Comparison of ENCODE assay signal across 1 cellular context in the genomic region with DNA sequence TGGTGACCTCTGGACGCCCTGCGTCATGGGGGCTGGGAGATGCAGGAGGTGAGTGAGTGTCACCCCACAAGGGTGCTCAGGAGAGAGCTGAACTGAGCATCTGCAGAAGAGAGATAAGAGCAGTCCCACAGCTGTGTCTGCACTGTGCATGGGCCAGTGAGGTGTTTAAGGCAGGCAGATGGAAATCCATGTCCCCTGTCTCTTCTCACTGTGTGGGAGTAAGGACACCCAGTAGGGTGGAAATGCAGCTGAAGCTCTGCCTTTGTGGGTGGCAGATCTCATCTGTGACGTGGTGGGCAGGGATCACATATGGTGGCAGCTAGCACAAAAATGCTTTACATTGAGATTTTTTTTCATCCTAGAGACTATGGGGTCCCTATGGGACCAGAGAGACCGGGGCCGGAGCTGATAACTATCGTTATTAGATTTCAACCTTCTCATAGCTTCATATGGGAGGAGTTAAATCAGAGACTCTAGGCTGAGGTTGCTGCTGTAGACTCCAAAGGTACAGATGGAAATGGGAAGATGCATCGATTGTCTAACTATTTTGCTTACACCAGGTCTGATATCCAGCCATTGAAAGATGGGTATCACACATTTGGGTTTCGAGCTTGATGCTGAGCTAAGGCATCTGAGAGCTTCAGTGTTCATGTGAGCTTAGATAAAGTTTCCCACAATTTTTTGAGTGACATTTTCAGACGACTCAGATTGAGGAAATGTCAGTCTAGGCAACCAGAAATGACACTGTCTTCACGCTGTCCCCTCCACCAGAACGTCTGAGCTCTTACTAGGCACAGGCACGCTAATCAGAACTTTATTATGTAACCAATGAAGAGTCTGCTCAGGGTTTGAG.
TF ChIP-seq lines count a peak whose summit lies in the region.

No MANE protein-coding gene starts in this region.

TF ChIP-seq in K562, 482 proteins besides CTCF, POLR2A, EP300 and RAD21 (continued from another document and continues in another):
- TF ChIP-seq, protein P1, sequence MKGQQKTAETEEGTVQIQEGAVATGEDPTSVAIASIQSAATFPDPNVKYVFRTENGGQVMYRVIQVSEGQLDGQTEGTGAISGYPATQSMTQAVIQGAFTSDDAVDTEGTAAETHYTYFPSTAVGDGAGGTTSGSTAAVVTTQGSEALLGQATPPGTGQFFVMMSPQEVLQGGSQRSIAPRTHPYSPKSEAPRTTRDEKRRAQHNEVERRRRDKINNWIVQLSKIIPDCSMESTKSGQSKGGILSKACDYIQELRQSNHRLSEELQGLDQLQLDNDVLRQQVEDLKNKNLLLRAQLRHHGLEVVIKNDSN (CRISPR knock-in tag; IDR thresholded peaks at IDR 0.05) = no peak
- no peak for TF ChIP-seq ZFP1 (CRISPR knock-in tag; IDR thresholded peaks at IDR 0.05)
- no peak for TF ChIP-seq TAF7 (tag; IDR thresholded peaks at IDR 0.05)
- no peak for TF ChIP-seq KAT7 (CRISPR knock-in tag; IDR thresholded peaks at IDR 0.05; ENCODE audit: borderline replicate concordance)
- TF ChIP-seq E2F3 (CRISPR knock-in tag; IDR thresholded peaks at IDR 0.05) = no peak
- no peak for TF ChIP-seq ZFP30 (CRISPR knock-in tag; IDR thresholded peaks at IDR 0.05; ENCODE audit: borderline replicate concordance)
- TF ChIP-seq, protein P2, sequence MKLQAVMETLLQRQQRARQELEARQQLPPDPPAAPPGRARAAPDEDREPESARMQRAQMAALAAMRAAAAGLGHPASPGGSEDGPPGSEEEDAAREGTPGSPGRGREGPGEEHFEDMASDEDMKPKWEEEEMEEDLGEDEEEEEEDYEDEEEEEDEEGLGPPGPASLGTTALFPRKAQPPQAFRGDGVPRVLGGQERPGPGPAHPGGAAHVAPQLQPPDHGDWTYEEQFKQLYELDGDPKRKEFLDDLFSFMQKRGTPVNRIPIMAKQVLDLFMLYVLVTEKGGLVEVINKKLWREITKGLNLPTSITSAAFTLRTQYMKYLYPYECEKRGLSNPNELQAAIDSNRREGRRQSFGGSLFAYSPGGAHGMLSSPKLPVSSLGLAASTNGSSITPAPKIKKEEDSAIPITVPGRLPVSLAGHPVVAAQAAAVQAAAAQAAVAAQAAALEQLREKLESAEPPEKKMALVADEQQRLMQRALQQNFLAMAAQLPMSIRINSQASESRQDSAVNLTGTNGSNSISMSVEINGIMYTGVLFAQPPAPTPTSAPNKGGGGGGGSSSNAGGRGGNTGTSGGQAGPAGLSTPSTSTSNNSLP (IDR thresholded peaks at IDR 0.05; ENCODE audit: borderline replicate concordance, low read depth, low read length) = no peak
- no peak for TF ChIP-seq ZFX (CRISPR knock-in tag; IDR thresholded peaks at IDR 0.05)
- TF ChIP-seq BRF1 (IDR thresholded peaks at IDR 0.05; ENCODE audit: borderline replicate concordance, extremely low read depth, insufficient read length) = no peak
- no peak for TF ChIP-seq SIN3A (IDR thresholded peaks at IDR 0.05; ENCODE audit: borderline replicate concordance in 2 of 2, control insufficient read depth in 1 of 2, low read depth in 2 of 2, low read length in 2 of 2)
- TF ChIP-seq, protein P3, sequence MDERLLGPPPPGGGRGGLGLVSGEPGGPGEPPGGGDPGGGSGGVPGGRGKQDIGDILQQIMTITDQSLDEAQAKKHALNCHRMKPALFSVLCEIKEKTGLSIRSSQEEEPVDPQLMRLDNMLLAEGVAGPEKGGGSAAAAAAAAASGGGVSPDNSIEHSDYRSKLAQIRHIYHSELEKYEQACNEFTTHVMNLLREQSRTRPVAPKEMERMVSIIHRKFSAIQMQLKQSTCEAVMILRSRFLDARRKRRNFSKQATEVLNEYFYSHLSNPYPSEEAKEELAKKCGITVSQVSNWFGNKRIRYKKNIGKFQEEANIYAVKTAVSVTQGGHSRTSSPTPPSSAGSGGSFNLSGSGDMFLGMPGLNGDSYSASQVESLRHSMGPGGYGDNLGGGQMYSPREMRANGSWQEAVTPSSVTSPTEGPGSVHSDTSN (CRISPR knock-in tag; IDR thresholded peaks at IDR 0.05; ENCODE audit: low read depth) = no peak
- TF ChIP-seq, protein P3 (tag; conservative IDR thresholded peaks at IDR 0.05; ENCODE audit: low read depth) = peak; percentile 74
- TF ChIP-seq PURB (CRISPR knock-in tag; IDR thresholded peaks at IDR 0.05; ENCODE audit: low read depth) = no peak
- TF ChIP-seq MEF2A (IDR thresholded peaks at IDR 0.05; ENCODE audit: control insufficient read depth, low read depth, low read length) = 0 out of 2 replicates have a peak, but pooled peaks have one; percentile 29
- no peak for TF ChIP-seq ZZZ3 (IDR thresholded peaks at IDR 0.05)
- no peak for TF ChIP-seq ZFPM2 (CRISPR knock-in tag; IDR thresholded peaks at IDR 0.05)
- no peak for TF ChIP-seq ZNF778 (CRISPR knock-in tag; IDR thresholded peaks at IDR 0.05)
- peak; percentile 100 for TF ChIP-seq CTBP1 (IDR thresholded peaks at IDR 0.05; ENCODE audit: borderline replicate concordance)
- TF ChIP-seq RFX7 (CRISPR knock-in tag; IDR thresholded peaks at IDR 0.05) = no peak
- TF ChIP-seq HNRNPH1 (optimal IDR thresholded peaks at IDR 0.05; ENCODE audit: low read depth, low read length) = no peak
- TF ChIP-seq FOS (IDR thresholded peaks at IDR 0.05; ENCODE audit: extremely low read depth, insufficient read length) = no peak
- TF ChIP-seq MTF1 (CRISPR knock-in tag; IDR thresholded peaks at IDR 0.05; ENCODE audit: borderline replicate concordance) = no peak
- TF ChIP-seq MEF2D (tag; conservative IDR thresholded peaks at IDR 0.05; ENCODE audit: low read depth) = peak; percentile 74
- TF ChIP-seq ZBTB7A (IDR thresholded peaks at IDR 0.05; ENCODE audit: borderline replicate concordance, control insufficient read depth, low read depth, low read length) = peak; percentile 20; the same call in 1 of the 2 replicates
- TF ChIP-seq TEAD2 (tag; IDR thresholded peaks at IDR 0.05) = no peak
- TF ChIP-seq GATAD2B (IDR thresholded peaks at IDR 0.05; ENCODE audit: borderline replicate concordance) = peak; percentile 94
- TF ChIP-seq, protein P4, sequence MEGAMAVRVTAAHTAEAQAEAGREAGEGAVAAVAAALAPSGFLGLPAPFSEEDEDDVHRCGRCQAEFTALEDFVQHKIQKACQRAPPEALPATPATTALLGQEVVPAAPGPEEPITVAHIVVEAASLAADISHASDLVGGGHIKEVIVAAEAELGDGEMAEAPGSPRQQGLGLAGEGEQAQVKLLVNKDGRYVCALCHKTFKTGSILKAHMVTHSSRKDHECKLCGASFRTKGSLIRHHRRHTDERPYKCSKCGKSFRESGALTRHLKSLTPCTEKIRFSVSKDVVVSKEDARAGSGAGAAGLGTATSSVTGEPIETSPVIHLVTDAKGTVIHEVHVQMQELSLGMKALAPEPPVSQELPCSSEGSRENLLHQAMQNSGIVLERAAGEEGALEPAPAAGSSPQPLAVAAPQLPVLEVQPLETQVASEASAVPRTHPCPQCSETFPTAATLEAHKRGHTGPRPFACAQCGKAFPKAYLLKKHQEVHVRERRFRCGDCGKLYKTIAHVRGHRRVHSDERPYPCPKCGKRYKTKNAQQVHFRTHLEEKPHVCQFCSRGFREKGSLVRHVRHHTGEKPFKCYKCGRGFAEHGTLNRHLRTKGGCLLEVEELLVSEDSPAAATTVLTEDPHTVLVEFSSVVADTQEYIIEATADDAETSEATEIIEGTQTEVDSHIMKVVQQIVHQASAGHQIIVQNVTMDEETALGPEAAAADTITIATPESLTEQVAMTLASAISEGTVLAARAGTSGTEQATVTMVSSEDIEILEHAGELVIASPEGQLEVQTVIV (CRISPR knock-in tag; IDR thresholded peaks at IDR 0.05; ENCODE audit: borderline replicate concordance) = no peak
- peak; percentile 99 for TF ChIP-seq TAL1 (IDR thresholded peaks at IDR 0.05)
- TF ChIP-seq ZNF174 (CRISPR knock-in tag; IDR thresholded peaks at IDR 0.05) = no peak
- TF ChIP-seq KLF13 (tag; IDR thresholded peaks at IDR 0.05; ENCODE audit: borderline replicate concordance, low read depth) = no peak; the same call in 1 of the 2 replicates
- TF ChIP-seq, protein P5, sequence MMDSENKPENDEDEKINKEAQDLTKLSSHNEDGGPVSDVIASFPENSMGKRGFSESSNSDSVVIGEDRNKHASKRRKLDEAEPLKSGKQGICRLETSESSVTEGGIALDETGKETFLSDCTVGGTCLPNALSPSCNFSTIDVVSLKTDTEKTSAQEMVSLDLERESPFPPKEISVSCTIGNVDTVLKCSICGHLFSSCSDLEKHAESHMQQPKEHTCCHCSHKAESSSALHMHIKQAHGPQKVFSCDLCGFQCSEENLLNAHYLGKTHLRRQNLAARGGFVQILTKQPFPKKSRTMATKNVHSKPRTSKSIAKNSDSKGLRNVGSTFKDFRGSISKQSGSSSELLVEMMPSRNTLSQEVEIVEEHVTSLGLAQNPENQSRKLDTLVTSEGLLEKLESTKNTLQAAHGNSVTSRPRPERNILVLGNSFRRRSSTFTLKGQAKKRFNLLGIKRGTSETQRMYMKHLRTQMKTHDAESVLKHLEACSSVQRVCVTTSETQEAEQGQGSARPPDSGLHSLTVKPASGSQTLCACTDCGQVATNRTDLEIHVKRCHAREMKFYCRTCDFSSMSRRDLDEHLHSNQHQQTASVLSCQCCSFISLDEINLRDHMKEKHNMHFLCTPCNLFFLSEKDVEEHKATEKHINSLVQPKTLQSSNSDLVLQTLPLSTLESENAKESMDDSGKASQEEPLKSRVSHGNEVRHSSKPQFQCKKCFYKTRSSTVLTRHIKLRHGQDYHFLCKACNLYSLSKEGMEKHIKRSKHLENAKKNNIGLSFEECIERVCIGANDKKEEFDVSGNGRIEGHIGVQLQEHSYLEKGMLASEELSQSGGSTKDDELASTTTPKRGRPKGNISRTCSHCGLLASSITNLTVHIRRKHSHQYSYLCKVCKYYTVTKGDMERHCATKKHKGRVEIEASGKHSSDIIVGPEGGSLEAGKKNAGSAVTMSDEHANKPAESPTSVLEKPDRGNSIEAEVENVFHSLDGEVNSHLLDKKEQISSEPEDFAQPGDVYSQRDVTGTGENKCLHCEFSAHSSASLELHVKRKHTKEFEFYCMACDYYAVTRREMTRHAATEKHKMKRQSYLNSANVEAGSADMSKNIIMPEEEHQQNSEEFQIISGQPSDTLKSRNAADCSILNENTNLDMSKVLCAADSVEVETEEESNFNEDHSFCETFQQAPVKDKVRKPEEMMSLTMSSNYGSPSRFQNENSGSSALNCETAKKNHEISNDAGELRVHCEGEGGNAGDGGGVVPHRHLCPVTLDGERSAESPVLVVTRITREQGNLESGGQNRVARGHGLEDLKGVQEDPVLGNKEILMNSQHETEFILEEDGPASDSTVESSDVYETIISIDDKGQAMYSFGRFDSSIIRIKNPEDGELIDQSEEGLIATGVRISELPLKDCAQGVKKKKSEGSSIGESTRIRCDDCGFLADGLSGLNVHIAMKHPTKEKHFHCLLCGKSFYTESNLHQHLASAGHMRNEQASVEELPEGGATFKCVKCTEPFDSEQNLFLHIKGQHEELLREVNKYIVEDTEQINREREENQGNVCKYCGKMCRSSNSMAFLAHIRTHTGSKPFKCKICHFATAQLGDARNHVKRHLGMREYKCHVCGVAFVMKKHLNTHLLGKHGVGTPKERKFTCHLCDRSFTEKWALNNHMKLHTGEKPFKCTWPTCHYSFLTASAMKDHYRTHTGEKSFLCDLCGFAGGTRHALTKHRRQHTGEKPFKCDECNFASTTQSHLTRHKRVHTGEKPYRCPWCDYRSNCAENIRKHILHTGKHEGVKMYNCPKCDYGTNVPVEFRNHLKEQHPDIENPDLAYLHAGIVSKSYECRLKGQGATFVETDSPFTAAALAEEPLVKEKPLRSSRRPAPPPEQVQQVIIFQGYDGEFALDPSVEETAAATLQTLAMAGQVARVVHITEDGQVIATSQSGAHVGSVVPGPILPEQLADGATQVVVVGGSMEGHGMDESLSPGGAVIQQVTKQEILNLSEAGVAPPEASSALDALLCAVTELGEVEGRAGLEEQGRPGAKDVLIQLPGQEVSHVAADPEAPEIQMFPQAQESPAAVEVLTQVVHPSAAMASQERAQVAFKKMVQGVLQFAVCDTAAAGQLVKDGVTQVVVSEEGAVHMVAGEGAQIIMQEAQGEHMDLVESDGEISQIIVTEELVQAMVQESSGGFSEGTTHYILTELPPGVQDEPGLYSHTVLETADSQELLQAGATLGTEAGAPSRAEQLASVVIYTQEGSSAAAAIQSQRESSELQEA (IDR thresholded peaks at IDR 0.05; ENCODE audit: low read depth) = no peak
- no peak; a peak in 1 of 4 replicates for TF ChIP-seq SIX5 (IDR thresholded peaks at IDR 0.05; ENCODE audit: borderline replicate concordance in 1 of 2, insufficient read depth in 1 of 2, low read depth in 1 of 2, low read length in 2 of 2)
- 0 out of 2 replicates have a peak, but pooled peaks have one; percentile 27 for TF ChIP-seq MAFG (tag; conservative IDR thresholded peaks at IDR 0.05)
- peak; percentile 89 for TF ChIP-seq MBD2 (IDR thresholded peaks at IDR 0.05; ENCODE audit: borderline replicate concordance, low read depth)
- TF ChIP-seq ILF3 (IDR thresholded peaks at IDR 0.05; ENCODE audit: borderline replicate concordance) = peak; percentile 60; the same call in 1 of the 2 replicates
- TF ChIP-seq, protein P6, sequence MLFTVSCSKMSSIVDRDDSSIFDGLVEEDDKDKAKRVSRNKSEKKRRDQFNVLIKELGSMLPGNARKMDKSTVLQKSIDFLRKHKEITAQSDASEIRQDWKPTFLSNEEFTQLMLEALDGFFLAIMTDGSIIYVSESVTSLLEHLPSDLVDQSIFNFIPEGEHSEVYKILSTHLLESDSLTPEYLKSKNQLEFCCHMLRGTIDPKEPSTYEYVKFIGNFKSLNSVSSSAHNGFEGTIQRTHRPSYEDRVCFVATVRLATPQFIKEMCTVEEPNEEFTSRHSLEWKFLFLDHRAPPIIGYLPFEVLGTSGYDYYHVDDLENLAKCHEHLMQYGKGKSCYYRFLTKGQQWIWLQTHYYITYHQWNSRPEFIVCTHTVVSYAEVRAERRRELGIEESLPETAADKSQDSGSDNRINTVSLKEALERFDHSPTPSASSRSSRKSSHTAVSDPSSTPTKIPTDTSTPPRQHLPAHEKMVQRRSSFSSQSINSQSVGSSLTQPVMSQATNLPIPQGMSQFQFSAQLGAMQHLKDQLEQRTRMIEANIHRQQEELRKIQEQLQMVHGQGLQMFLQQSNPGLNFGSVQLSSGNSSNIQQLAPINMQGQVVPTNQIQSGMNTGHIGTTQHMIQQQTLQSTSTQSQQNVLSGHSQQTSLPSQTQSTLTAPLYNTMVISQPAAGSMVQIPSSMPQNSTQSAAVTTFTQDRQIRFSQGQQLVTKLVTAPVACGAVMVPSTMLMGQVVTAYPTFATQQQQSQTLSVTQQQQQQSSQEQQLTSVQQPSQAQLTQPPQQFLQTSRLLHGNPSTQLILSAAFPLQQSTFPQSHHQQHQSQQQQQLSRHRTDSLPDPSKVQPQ (CRISPR knock-in tag; IDR thresholded peaks at IDR 0.05; ENCODE audit: borderline replicate concordance) = no peak
- TF ChIP-seq SMAD4 (CRISPR knock-in tag; conservative IDR thresholded peaks at IDR 0.05) = peak; percentile 99
- TF ChIP-seq CREM (IDR thresholded peaks at IDR 0.05; ENCODE audit: low read depth) = peak; percentile 95
- no peak for TF ChIP-seq ZNF717 (CRISPR knock-in tag; IDR thresholded peaks at IDR 0.05)
- TF ChIP-seq ZNF41 (CRISPR knock-in tag; conservative IDR thresholded peaks at IDR 0.05) = no peak
- peak; percentile 76 for TF ChIP-seq MYC (IDR thresholded peaks at IDR 0.05; ENCODE audit: low read depth, low read length)
- TF ChIP-seq MYC (CRISPR knock-in tag; IDR thresholded peaks at IDR 0.05; ENCODE audit: borderline replicate concordance, low read depth) = no peak
- TF ChIP-seq HNRNPUL1 (IDR thresholded peaks at IDR 0.05; ENCODE audit: low read length) = no peak
- no peak for TF ChIP-seq ZNF444 (CRISPR knock-in tag; IDR thresholded peaks at IDR 0.05)
